Comparison of ENCODE assay signal across 25 cellular contexts in genomic region chr5:130808691-130809090, GRCh38.
"Had no signal": no experiment of that assay in that cellular context is flagged by ENCODE, and none has a peak within 500 bp of the region (broad histone marks: within the 10 kb centered on the region; RNA-seq: fewer than 3 reads in every experiment).

No MANE protein-coding gene starts in this region.

- H3K27ac ChIP-seq: stomach, suprapubic skin, testis, thoracic aorta, thyroid gland, tibial artery, tibial nerve, transverse colon, upper lobe of left lung, upper lobe of right lung, uterus, vagina had no signal

- H3K4me3 ChIP-seq: stomach, suprapubic skin, testis, thoracic aorta, thyroid gland, tibial artery, tibial nerve, transverse colon, upper lobe of left lung, upper lobe of right lung, uterus, vagina had no signal

- DNase-seq: stimulated activated CD4-positive, alpha-beta T cell treated with anti-CD3 and anti-CD28 coated beads, Interleukin-2, amount 100 ng/mL, for 48 hours; stimulated activated CD4-positive, alpha-beta T cell treated with anti-CD3 and anti-CD28 coated beads, Interleukin-4, amount 100 ng/mL, for 1 hour; stimulated activated CD4-positive, alpha-beta T cell treated with anti-CD3 and anti-CD28 coated beads, Interleukin-4, amount 100 ng/mL, for 24 hours; stimulated activated CD4-positive, alpha-beta T cell treated with anti-CD3 and anti-CD28 coated beads, Interleukin-4, amount 100 ng/mL, for 4 hours; stimulated activated CD8-positive, alpha-beta memory T cell treated with anti-CD3 and anti-CD28 coated beads, Interleukin-4, amount 100 ng/mL, for 48 hours; stimulated activated naive B cell treated with anti-CD40 and anti-IgM and Interleukin-4, amounts not matched to agents 10 μg/mL and 1 μg/mL and 100 μg/mL, for 72 hours; stimulated activated naive CD4-positive, alpha-beta T cell; stimulated activated naive CD4-positive, alpha-beta T cell treated with Interleukin-2 at 50 U/mL for 16 hours; stimulated activated naive CD8-positive, alpha-beta T cell treated with anti-CD3 and anti-CD28 coated beads, Interleukin-15, amount 100 ng/mL, for 72 hours; stimulated activated naive CD8-positive, alpha-beta T cell treated with anti-CD3 and anti-CD28 coated beads, Interleukin-15, Interleukin-2, amounts not matched to agents 100 U/mL and 50 U/mL, for 24 hours; stomach; substantia nigra; testis; thyroid gland; tibial artery; transverse colon; trophoblast cell; upper lobe of left lung; upper lobe of right lung; uterus had no signal

- H3K9me3 ChIP-seq: stomach, suprapubic skin, testis, thoracic aorta, thyroid gland, tibial artery, tibial nerve, transverse colon, upper lobe of left lung, upper lobe of right lung, uterus, vagina had no signal

- FAIRE-seq: urothelium cell line had no signal

- H3K4me1 ChIP-seq: stomach, suprapubic skin, testis, thyroid gland, tibial artery, tibial nerve, transverse colon, upper lobe of left lung, upper lobe of right lung, uterus, vagina had no signal

- H3K27me3 ChIP-seq: stomach, suprapubic skin, testis, thyroid gland, tibial artery, tibial nerve, transverse colon, upper lobe of left lung, upper lobe of right lung, uterus, vagina had no signal

- H3K36me3 ChIP-seq: stomach, suprapubic skin, thoracic aorta, thyroid gland, tibial artery, tibial nerve, transverse colon, upper lobe of left lung, upper lobe of right lung, uterus, vagina had no signal
